ENCODE assay signal across 1 cellular context in the genomic region with DNA sequence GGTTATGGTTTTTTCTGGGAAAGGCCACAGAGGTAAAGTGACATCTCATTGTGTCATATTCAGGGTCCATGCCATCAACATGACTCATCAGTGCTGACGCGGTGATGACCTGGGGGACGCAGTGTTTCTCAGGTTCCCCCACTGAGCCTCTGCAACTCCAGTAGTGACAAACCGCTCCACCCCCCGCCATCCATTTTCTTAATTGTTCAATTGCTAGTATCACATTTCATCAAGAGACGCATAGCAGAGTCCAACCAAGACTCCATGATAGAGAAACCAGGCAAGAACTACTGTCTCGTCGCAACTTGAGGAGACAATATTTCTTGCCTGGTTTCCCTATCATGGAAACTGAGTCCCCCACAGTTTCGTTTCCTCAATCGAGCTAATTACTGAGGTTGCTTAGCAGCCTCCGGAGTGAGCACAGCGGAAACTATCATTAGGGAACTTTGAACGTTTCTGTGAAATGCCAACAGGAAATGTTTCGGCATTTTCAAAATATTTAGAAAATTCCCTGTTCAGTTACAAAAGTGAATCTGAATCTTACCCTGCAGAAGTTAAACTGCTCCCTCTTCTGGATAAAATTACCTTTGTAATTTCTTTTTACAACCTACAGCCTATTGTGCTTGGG.
TF ChIP-seq lines count a peak whose summit lies in the region.

No MANE protein-coding gene starts in this region.

TF ChIP-seq in GM12878, 131 proteins besides CTCF, POLR2A, EP300 and RAD21 (continued from another document):
- TF ChIP-seq, protein P1, sequence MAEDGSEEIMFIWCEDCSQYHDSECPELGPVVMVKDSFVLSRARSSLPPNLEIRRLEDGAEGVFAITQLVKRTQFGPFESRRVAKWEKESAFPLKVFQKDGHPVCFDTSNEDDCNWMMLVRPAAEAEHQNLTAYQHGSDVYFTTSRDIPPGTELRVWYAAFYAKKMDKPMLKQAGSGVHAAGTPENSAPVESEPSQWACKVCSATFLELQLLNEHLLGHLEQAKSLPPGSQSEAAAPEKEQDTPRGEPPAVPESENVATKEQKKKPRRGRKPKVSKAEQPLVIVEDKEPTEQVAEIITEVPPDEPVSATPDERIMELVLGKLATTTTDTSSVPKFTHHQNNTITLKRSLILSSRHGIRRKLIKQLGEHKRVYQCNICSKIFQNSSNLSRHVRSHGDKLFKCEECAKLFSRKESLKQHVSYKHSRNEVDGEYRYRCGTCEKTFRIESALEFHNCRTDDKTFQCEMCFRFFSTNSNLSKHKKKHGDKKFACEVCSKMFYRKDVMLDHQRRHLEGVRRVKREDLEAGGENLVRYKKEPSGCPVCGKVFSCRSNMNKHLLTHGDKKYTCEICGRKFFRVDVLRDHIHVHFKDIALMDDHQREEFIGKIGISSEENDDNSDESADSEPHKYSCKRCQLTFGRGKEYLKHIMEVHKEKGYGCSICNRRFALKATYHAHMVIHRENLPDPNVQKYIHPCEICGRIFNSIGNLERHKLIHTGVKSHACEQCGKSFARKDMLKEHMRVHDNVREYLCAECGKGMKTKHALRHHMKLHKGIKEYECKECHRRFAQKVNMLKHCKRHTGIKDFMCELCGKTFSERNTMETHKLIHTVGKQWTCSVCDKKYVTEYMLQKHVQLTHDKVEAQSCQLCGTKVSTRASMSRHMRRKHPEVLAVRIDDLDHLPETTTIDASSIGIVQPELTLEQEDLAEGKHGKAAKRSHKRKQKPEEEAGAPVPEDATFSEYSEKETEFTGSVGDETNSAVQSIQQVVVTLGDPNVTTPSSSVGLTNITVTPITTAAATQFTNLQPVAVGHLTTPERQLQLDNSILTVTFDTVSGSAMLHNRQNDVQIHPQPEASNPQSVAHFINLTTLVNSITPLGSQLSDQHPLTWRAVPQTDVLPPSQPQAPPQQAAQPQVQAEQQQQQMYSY (CRISPR knock-in tag; IDR thresholded peaks at IDR 0.05) = no peak
- TF ChIP-seq NBN (IDR thresholded peaks at IDR 0.05) (peak; percentile 82), EGR1 (IDR thresholded peaks at IDR 0.05; ENCODE audit: borderline replicate concordance in 1 of 2, low read depth in 2 of 2, low read length in 2 of 2) (no peak), NFIC (IDR thresholded peaks at IDR 0.05; ENCODE audit: low read depth, low read length) (0 out of 2 replicates have a peak, but pooled peaks have one; percentile 47)
- TF ChIP-seq, protein P2, sequence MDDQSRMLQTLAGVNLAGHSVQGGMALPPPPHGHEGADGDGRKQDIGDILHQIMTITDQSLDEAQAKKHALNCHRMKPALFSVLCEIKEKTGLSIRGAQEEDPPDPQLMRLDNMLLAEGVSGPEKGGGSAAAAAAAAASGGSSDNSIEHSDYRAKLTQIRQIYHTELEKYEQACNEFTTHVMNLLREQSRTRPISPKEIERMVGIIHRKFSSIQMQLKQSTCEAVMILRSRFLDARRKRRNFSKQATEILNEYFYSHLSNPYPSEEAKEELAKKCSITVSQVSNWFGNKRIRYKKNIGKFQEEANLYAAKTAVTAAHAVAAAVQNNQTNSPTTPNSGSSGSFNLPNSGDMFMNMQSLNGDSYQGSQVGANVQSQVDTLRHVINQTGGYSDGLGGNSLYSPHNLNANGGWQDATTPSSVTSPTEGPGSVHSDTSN (IDR thresholded peaks at IDR 0.05; ENCODE audit: insufficient replicate concordance, low read depth, low read length) = peak; percentile 18
